9 cellular contexts compared by ENCODE assay signal in the genomic region with DNA sequence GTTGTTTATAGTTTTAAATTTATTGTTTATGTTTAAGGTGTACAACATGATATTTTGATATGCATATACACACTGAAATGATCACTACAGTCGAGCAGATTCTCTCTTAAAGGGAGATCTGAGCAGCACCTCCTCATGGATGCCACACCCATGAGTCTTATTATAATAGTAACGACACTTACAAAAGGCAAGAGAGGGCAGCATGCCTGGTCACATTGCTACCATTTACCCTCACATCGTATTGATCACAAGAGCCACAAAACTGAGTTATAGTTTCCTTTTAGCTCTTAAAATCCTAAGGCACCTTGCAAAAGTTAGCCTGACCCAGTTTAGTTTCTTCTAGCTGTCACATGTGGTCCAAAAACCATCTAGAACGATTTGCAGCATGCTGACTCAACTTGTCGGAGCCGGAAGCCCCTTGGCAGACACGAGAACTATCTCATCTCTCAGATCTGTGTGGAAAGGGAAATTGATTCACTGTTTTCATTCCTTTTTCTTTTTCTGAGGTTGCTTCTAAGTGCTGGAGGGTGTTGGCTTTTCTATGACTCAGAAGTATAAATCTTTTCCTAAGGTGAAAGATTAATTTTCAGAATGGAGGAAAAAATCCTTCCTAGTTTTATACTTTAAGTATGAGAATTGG.
DNase-seq lines count a peak whose midpoint lies in the region; ATAC-seq, FAIRE-seq and TF ChIP-seq lines count a peak whose summit lies in the region.
"Had no signal": no experiment of that assay in that cellular context is flagged by ENCODE, and none has a peak within 500 bp of the region (broad histone marks: within the 10 kb centered on the region; RNA-seq: fewer than 3 reads in every experiment).

No MANE protein-coding gene starts in this region.

- no peak overlapping the region for H3K14ac ChIP-seq in IMR-90 (replicated peaks; ENCODE audit: low read depth, low read length)

- H3K27me3 ChIP-seq in IMR-90 (ENCODE audit: control insufficient read depth, insufficient read depth, low read length): no peaks in the 10 kb centered on the region
- H3K27me3 ChIP-seq in aorta (ENCODE audit: control insufficient read depth in 1 of 2, insufficient read depth in 2 of 2, low read length in 1 of 2): no peaks in the 10 kb centered on the region
- H3K27me3 ChIP-seq: ovary had no signal

- no peak overlapping the region for H3K27ac ChIP-seq in IMR-90 (ENCODE audit: insufficient read depth, low read length)
- peak overlapping the region; percentile 84 for H3K27ac ChIP-seq in epithelial cell of prostate
- H3K27ac ChIP-seq in aorta (ENCODE audit: low read depth in 1 of 2, low read length in 2 of 2): peak overlapping the region in 1 of 2 donors; percentile 64
- H3K27ac ChIP-seq: ovary had no signal

- H2AK9ac ChIP-seq in IMR-90 (replicated peaks; ENCODE audit: low read depth, low read length, poor library complexity): no peak overlapping the region

- H3K4me3 ChIP-seq in IMR-90 (ENCODE audit: insufficient read depth, low read depth, low read length) (no peak overlapping the region), aorta (ENCODE audit: low read length in 2 of 2) (no peak overlapping the region)
- H3K4me3 ChIP-seq: ovary had no signal

- dilution Hi-C loops in IMR-90 (cut with HindIII; ENCODE audit: low sequenced_read_pairs, unreplicated experiment): no loop called here

- no peak overlapping the region for H2AFZ ChIP-seq in IMR-90 (replicated peaks; ENCODE audit: low read length, poor library complexity)

- in situ Hi-C loops in IMR-90 (cut with MboI; ENCODE audit: low sequenced_read_pairs): no loop called here

- H3K4me1 Mint-ChIP-seq in activated CD8-positive, alpha-beta T cell treated with anti-CD3 and anti-CD28 coated beads, Interleukin-2, amount 10 ng/mL, durations not matched to agents 7 days and 5 days (ENCODE audit: low read depth): peaks cover 81% of the 10 kb centered on the region

- CTCF ChIA-PET in IMR-90 (lab: Yijun Ruan, JAX): interaction anchor here (0.5 kb wide), 1 partner anchor 1833 kb away, joined by 4 read pairs; no protein-coding TSS in a partner anchor
- CTCF ChIA-PET in activated CD8-positive, alpha-beta T cell treated with anti-CD3 and anti-CD28 coated beads, Interleukin-2, amount 10 ng/mL, durations not matched to agents 7 days and 5 days (lab: Charles Lee): interaction anchor here (1.0 to 1.8 kb wide), 7 partner anchors 14 to 291 kb away, joined by 3 to 6 read pairs (median 4); no protein-coding TSS in a partner anchor

- DNase-seq in GM18507 (ENCODE audit: extremely low spot score, insufficient read length, low read depth) (no peak), IMR-90 (peak; percentile 93), epithelial cell of prostate (ENCODE audit: low read depth, low spot score) (peak; percentile 61), pulmonary artery endothelial cell (ENCODE audit: low read depth, low spot score) (peak; percentile 79), aorta (peak; percentile 77 to 80), COLO668 (lab: John Stamatoyannopoulos, UW; ENCODE audit: unreplicated experiment) (no peak), middle frontal gyrus (ENCODE audit: extremely low spot score, low spot score) (no peak)
- peak; percentile 77 for DNase-seq in activated CD8-positive, alpha-beta T cell treated with anti-CD3 and anti-CD28 coated beads, Interleukin-2, amount 10 ng/mL, durations not matched to agents 7 days and 5 days

- ATAC-seq in IMR-90 (ENCODE audit: low read depth) (peak; percentile 25), aorta (ENCODE audit: low FRiP score) (peak; percentile 43)
- peak; percentile 89 for ATAC-seq in activated CD8-positive, alpha-beta T cell treated with anti-CD3 and anti-CD28 coated beads, Interleukin-2, amount 10 ng/mL, durations not matched to agents 7 days and 5 days

- no TSS peak for BruUV-seq in IMR-90 (replicated peaks; lab: Mats Ljungman, UMichigan)

- H2BK5ac ChIP-seq in IMR-90 (ENCODE audit: low read depth, low read length, poor library complexity, severe bottlenecking): no peak overlapping the region

- H3K4me2 ChIP-seq in IMR-90 (ENCODE audit: low read depth, low read length): peak overlapping the region; percentile 25

- no peak overlapping the region for H3K56ac ChIP-seq in IMR-90 (ENCODE audit: extremely low read depth, insufficient read depth, low read length)

- POLR2A ChIA-PET in IMR-90 (lab: Charles Lee; ENCODE audit: unreplicated experiment): no interaction called here
- POLR2A ChIA-PET in activated CD8-positive, alpha-beta T cell treated with anti-CD3 and anti-CD28 coated beads, Interleukin-2, amount 10 ng/mL, durations not matched to agents 7 days and 5 days (lab: Charles Lee): interaction anchor here (1.8 to 1.9 kb wide), 2 partner anchors 14 to 38 kb away, joined by 4 to 10 read pairs; no protein-coding TSS in a partner anchor

- no peak for TF ChIP-seq RAD21 in IMR-90 (IDR thresholded peaks at IDR 0.05; ENCODE audit: low read length)

- peaks cover 3% of the 10 kb centered on the region; the same call in 1 of the 2 replicates for H4K20me1 ChIP-seq in IMR-90 (ENCODE audit: insufficient read depth, low read length)

- no peaks in the 10 kb centered on the region for H3K27me3 Mint-ChIP-seq in activated CD8-positive, alpha-beta T cell treated with anti-CD3 and anti-CD28 coated beads, Interleukin-2, amount 10 ng/mL, durations not matched to agents 7 days and 5 days (ENCODE audit: low read depth)

- 0 out of 2 replicates have a peak overlapping the region, but pooled peaks have one; percentile 26 for H2AK5ac ChIP-seq in IMR-90 (ENCODE audit: low read depth, low read length)

- H4K5ac ChIP-seq in IMR-90 (ENCODE audit: low read depth, low read length): no peak overlapping the region

- H3K18ac ChIP-seq in IMR-90 (ENCODE audit: low read depth, low read length): no peak overlapping the region; the same call in 1 of the 2 replicates

- peak; percentile 83 for FAIRE-seq in GM18507 (lab: Jason Lieb, UNC)

- no peak overlapping the region for H2BK120ac ChIP-seq in IMR-90 (ENCODE audit: low read depth, low read length)

- H3K27ac Mint-ChIP-seq in activated CD8-positive, alpha-beta T cell treated with anti-CD3 and anti-CD28 coated beads, Interleukin-2, amount 10 ng/mL, durations not matched to agents 7 days and 5 days: peak overlapping the region; percentile 83

- H3K4me1 ChIP-seq in IMR-90 (ENCODE audit: control insufficient read depth, insufficient read depth, low read length) (peaks cover 22% of the 10 kb centered on the region), aorta (ENCODE audit: control insufficient read depth in 1 of 2, insufficient read depth in 2 of 2, low read length in 2 of 2) (peaks cover 4 to 14% of the 10 kb centered on the region in 2 donors)

- H3K9me1 ChIP-seq in IMR-90 (ENCODE audit: insufficient read depth, low read length): peaks cover 16% of the 10 kb centered on the region

- peaks cover 2% of the 10 kb centered on the region for H3K36me3 Mint-ChIP-seq in activated CD8-positive, alpha-beta T cell treated with anti-CD3 and anti-CD28 coated beads, Interleukin-2, amount 10 ng/mL, durations not matched to agents 7 days and 5 days (ENCODE audit: low read depth)

- no peaks in the 10 kb centered on the region for H3K9me3 Mint-ChIP-seq in activated CD8-positive, alpha-beta T cell treated with anti-CD3 and anti-CD28 coated beads, Interleukin-2, amount 10 ng/mL, durations not matched to agents 7 days and 5 days (ENCODE audit: insufficient read depth)

- no peaks in the 10 kb centered on the region for H3K79me1 ChIP-seq in IMR-90 (ENCODE audit: low read depth in 1 of 2, low read length in 2 of 2)

- no peak for TF ChIP-seq CTCF in IMR-90 (conservative IDR thresholded peaks at IDR 0.05; ENCODE audit: low read depth, low read length)

- H2BK15ac ChIP-seq in IMR-90 (ENCODE audit: low read depth, low read length): peak overlapping the region; percentile 88; the same call in 1 of the 3 replicates

- no peak overlapping the region for H3K9ac ChIP-seq in IMR-90 (ENCODE audit: low read depth, low read length)

- no peak overlapping the region for H3K4ac ChIP-seq in IMR-90 (ENCODE audit: low read depth, low read length)

- no peak overlapping the region for H3K23ac ChIP-seq in IMR-90 (ENCODE audit: low read depth, low read length)

- no peak overlapping the region for H4K91ac ChIP-seq in IMR-90 (ENCODE audit: insufficient read depth, low read depth, low read length)

- no peak overlapping the region for H4K8ac ChIP-seq in IMR-90 (ENCODE audit: low read depth in 2 of 2, low read length in 2 of 2)

- H3K36me3 ChIP-seq in IMR-90 (ENCODE audit: control insufficient read depth, insufficient read depth, low read length) (no peaks in the 10 kb centered on the region), aorta (ENCODE audit: control insufficient read depth in 1 of 2, insufficient read depth in 2 of 2, low read length in 1 of 2) (no peaks in the 10 kb centered on the region)
- H3K36me3 ChIP-seq: ovary had no signal

- H2BK20ac ChIP-seq in IMR-90 (ENCODE audit: low read depth, low read length): no peak overlapping the region

- no peak for TF ChIP-seq POLR2A in IMR-90 (IDR thresholded peaks at IDR 0.05; ENCODE audit: low read depth, low read length)

- intact Hi-C loops in IMR-90 (cut with micrococcal nuclease) (loop anchor here (5.0 kb wide), 2 partner anchors 36 to 169 kb away; no protein-coding TSS in a partner anchor), aorta (cut with DNase I) (no loop called here)

- 33% methylated on average over 2 of the region's 7 CpGs; no CpG with 5 or more reads in 1 of the 2 experiments for WGBS in IMR-90 (ENCODE audit: extremely low coverage in 2 of 2, insufficient read length in 1 of 2), 2 experiments
- WGBS in aorta, 2 donors: 12 to 13% methylated on average over 7 of the region's 7 CpGs

- H3K9me3 ChIP-seq in IMR-90 (ENCODE audit: control insufficient read depth, insufficient read depth, low read length) (no peaks in the 10 kb centered on the region), aorta (ENCODE audit: control insufficient read depth, low read length) (no peaks in the 10 kb centered on the region)
- H3K9me3 ChIP-seq: ovary had no signal

- H3K4me3 Mint-ChIP-seq in activated CD8-positive, alpha-beta T cell treated with anti-CD3 and anti-CD28 coated beads, Interleukin-2, amount 10 ng/mL, durations not matched to agents 7 days and 5 days: peak overlapping the region; percentile 48

TF ChIP-seq in IMR-90, 13 proteins besides CTCF, POLR2A, EP300 and RAD21 (continues in another document):
- TF ChIP-seq MAZ (IDR thresholded peaks at IDR 0.05; ENCODE audit: borderline replicate concordance, low read depth, low read length) (0 out of 2 replicates have a peak, but pooled peaks have one; percentile 17), SMC3 (IDR thresholded peaks at IDR 0.05; ENCODE audit: low read depth, low read length) (0 out of 2 replicates have a peak, but pooled peaks have one; percentile 14), NFE2L2 (IDR thresholded peaks at IDR 0.05; ENCODE audit: low read depth, low read length) (no peak), RCOR1 (IDR thresholded peaks at IDR 0.05; ENCODE audit: insufficient replicate concordance, low read length) (peak; percentile 45), CHD1 (IDR thresholded peaks at IDR 0.05; ENCODE audit: low read depth, low read length) (no peak), RFX5 (IDR thresholded peaks at IDR 0.05; ENCODE audit: low read depth, low read length) (no peak)

Comparison
In these comparisons a context has a peak if more than half of its experiments do, and no peak if none do; other contexts are left out.
1. DNase-seq: peak in IMR-90 (single experiment), activated CD8-positive, alpha-beta T cell treated with anti-CD3 and anti-CD28 coated beads, Interleukin-2, amount 10 ng/mL, durations not matched to agents 7 days and 5 days (single experiment), epithelial cell of prostate (single experiment), pulmonary artery endothelial cell (single experiment) and aorta (2 of 2); none in GM18507 (single experiment), COLO668 (single experiment) and middle frontal gyrus (single experiment).
2. ATAC-seq: peak in every context shown above with its lines; median percentile 89 in activated CD8-positive, alpha-beta T cell treated with anti-CD3 and anti-CD28 coated beads, Interleukin-2, amount 10 ng/mL, durations not matched to agents 7 days and 5 days; 43 in aorta; 25 in IMR-90.